ENCODE assay signal across 7 cellular contexts in the genomic region with DNA sequence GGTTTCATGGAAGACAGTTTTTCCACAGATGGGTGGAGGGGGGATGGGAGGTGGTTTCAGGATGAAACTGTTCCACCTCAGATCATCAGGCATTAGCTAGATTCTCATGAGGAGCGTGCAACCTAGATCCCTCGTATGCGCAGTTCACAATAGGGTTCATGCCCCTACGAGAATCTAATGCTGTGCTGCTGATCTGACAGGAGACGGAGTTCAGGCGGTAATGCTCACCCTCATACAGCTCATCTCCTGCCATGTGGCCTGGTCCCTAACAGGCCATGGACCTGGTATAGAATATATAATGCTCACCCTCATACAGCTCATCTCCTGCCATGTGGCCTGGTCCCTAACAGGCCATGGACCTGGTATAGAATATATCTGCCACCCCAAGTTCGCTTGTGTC. TPM values are rescaled to one million over a fixed set of nuclear protein-coding genes. Genes with fewer than 3 reads are reported as not detected.
DNase-seq lines count a peak whose midpoint lies in the region; ATAC-seq, FAIRE-seq and TF ChIP-seq lines count a peak whose summit lies in the region.
"Not testable (repeated sequence)": the region's sequence is repeated elsewhere in the genome, so short reads cannot be mapped to it uniquely, and the experiment has no call there.

No MANE protein-coding gene starts in this region.

- H3K4me3 ChIP-seq in DOHH2 (ENCODE audit: low read length) (peak overlapping the region; percentile 63), OCI-LY1 (ENCODE audit: low read depth, low read length, poor library complexity, severe bottlenecking) (peak overlapping the region; percentile 32)
- not testable (repeated sequence) for H3K4me3 ChIP-seq in HEK293 (ENCODE audit: low read depth, low read length); Panc1 (ENCODE audit: low read depth in 2 of 2, low read length in 2 of 2)

- ATAC-seq in Panc1 (0 out of 2 replicates have a peak, but pooled peaks have one; percentile 21), activated B cell treated with CpG ODN at 0.5 μM for 24 hours (ENCODE audit: low read depth) (peak; percentile 37)
- ATAC-seq in stimulated activated memory B cell treated with anti-CD40 and anti-IgM and Interleukin-4, amounts not matched to agents 10 μg/mL and 1 μg/mL and 100 μg/mL, for 72 hours = not testable (repeated sequence)

- H3K4me1 Mint-ChIP-seq in activated B cell treated with CpG ODN at 0.5 μM for 24 hours = peaks cover 22% of the 10 kb centered on the region
- H3K4me1 Mint-ChIP-seq in stimulated activated memory B cell treated with anti-CD40 and anti-IgM and Interleukin-4, amounts not matched to agents 10 μg/mL and 1 μg/mL and 100 μg/mL, for 72 hours = peaks cover 17% of the 10 kb centered on the region

- BruUV-seq in Panc1 (replicated peaks; lab: Mats Ljungman, UMichigan) = not testable (repeated sequence)

- H3K9ac ChIP-seq in OCI-LY1 (ENCODE audit: low read length) = peak overlapping the region; percentile 16; the same call in 1 of the 2 replicates

- in situ Hi-C loops in Panc1 (cut with HindIII; ENCODE audit: low pct_unique_long_range_greater_than_20kb, low sequenced_read_pairs) = not testable (repeated sequence)

- not testable (repeated sequence) for H3K36me3 Mint-ChIP-seq in activated B cell treated with CpG ODN at 0.5 μM for 24 hours (ENCODE audit: low read depth)
- peaks cover 31% of the 10 kb centered on the region for H3K36me3 Mint-ChIP-seq in stimulated activated memory B cell treated with anti-CD40 and anti-IgM and Interleukin-4, amounts not matched to agents 10 μg/mL and 1 μg/mL and 100 μg/mL, for 72 hours

- H4K20me1 ChIP-seq in DOHH2 (ENCODE audit: control insufficient read depth, insufficient read depth, low read depth, low read length); OCI-LY1 (ENCODE audit: insufficient read depth, low read length): not testable (repeated sequence)

- H3K27me3 ChIP-seq in DOHH2 (ENCODE audit: control insufficient read depth, low read length); OCI-LY1 (ENCODE audit: insufficient read depth, low read length); Panc1 (ENCODE audit: control insufficient read depth, insufficient read depth, low read length): not testable (repeated sequence)

- DNase-seq in GM18507 (ENCODE audit: extremely low spot score, insufficient read length, low read depth); Panc1 (ENCODE audit: low read depth, low spot score); activated B cell treated with CpG ODN at 0.5 μM for 24 hours: not testable (repeated sequence)

- TF ChIP-seq CTCF in DOHH2 (IDR thresholded peaks at IDR 0.05; ENCODE audit: low read depth, low read length, poor library complexity, severe bottlenecking); HEK293 (tag by site-specific recombination; IDR thresholded peaks at IDR 0.05); OCI-LY1 (IDR thresholded peaks at IDR 0.05; ENCODE audit: low read length); Panc1 (IDR thresholded peaks at IDR 0.05); activated B cell treated with CpG ODN at 0.5 μM for 24 hours (IDR thresholded peaks at IDR 0.05): not testable (repeated sequence)

- not testable (repeated sequence) for H3K9me3 ChIP-seq in DOHH2 (ENCODE audit: control insufficient read depth, insufficient read depth, low read length); HEK293 (ENCODE audit: control insufficient read depth, insufficient read depth, low read depth, low read length); OCI-LY1 (ENCODE audit: low read length); Panc1 (ENCODE audit: control insufficient read depth, insufficient read depth, low read depth, low read length)

- H3F3A ChIP-seq in DOHH2 (ENCODE audit: control insufficient read depth, insufficient read depth) = peaks cover 85% of the 10 kb centered on the region
- not testable (repeated sequence) for H3F3A ChIP-seq in OCI-LY1 (ENCODE audit: insufficient read depth, low read length)

- intact Hi-C loops in Panc1 (cut with micrococcal nuclease; ENCODE audit: unreplicated experiment); activated B cell treated with CpG ODN at 0.5 μM for 24 hours (cut with micrococcal nuclease): not testable (repeated sequence)

- H3K79me2 ChIP-seq in DOHH2 (ENCODE audit: control insufficient read depth, low read length) = peaks cover 83% of the 10 kb centered on the region
- not testable (repeated sequence) for H3K79me2 ChIP-seq in OCI-LY1 (ENCODE audit: insufficient read depth, low read length)

- not testable (repeated sequence) for H2AFZ ChIP-seq in OCI-LY1 (ENCODE audit: low read length)

- FAIRE-seq in GM18507 (lab: Jason Lieb, UNC) = peak; percentile 75

- H3K4me1 ChIP-seq in DOHH2 (ENCODE audit: control insufficient read depth, low read length) (peaks cover 98% of the 10 kb centered on the region), OCI-LY1 (ENCODE audit: insufficient read depth, low read length, severe bottlenecking) (peaks cover 68% of the 10 kb centered on the region)
- not testable (repeated sequence) for H3K4me1 ChIP-seq in HEK293 (ENCODE audit: control insufficient read depth, insufficient read depth, low read length); Panc1 (ENCODE audit: control insufficient read depth, insufficient read depth, low read length)

- H3K4me3 Mint-ChIP-seq in activated B cell treated with CpG ODN at 0.5 μM for 24 hours = peak overlapping the region; percentile 28
- not testable (repeated sequence) for H3K4me3 Mint-ChIP-seq in stimulated activated memory B cell treated with anti-CD40 and anti-IgM and Interleukin-4, amounts not matched to agents 10 μg/mL and 1 μg/mL and 100 μg/mL, for 72 hours

- peaks cover 60% of the 10 kb centered on the region for H3K36me3 ChIP-seq in DOHH2 (ENCODE audit: control insufficient read depth, low read length)
- peaks cover 7 to 10% of the 10 kb centered on the region in 2 experiments; a peak in 2 of 3 replicates for H3K36me3 ChIP-seq in HEK293 (ENCODE audit: control insufficient read depth in 2 of 2, insufficient read depth in 1 of 2, low read length in 2 of 2)
- peaks cover 37% of the 10 kb centered on the region for H3K36me3 ChIP-seq in OCI-LY1 (ENCODE audit: insufficient read depth, low read length)
- H3K36me3 ChIP-seq in Panc1 (ENCODE audit: control insufficient read depth, insufficient read depth, low read length) = not testable (repeated sequence)

- not testable (repeated sequence) for H3K27me3 Mint-ChIP-seq in activated B cell treated with CpG ODN at 0.5 μM for 24 hours; stimulated activated memory B cell treated with anti-CD40 and anti-IgM and Interleukin-4, amounts not matched to agents 10 μg/mL and 1 μg/mL and 100 μg/mL, for 72 hours

- H3K27ac ChIP-seq in DOHH2 (ENCODE audit: low read depth, low read length) (peak overlapping the region; percentile 97), OCI-LY1 (ENCODE audit: low read depth, low read length, poor library complexity, severe bottlenecking) (peak overlapping the region; percentile 80)
- H3K27ac ChIP-seq in HEK293 (ENCODE audit: extremely low read depth, low read depth, low read length); Panc1 (ENCODE audit: low read length): not testable (repeated sequence)

- not testable (repeated sequence) for H3K9me2 ChIP-seq in DOHH2 (replicated peaks; ENCODE audit: control insufficient read depth, low read length); OCI-LY1 (ENCODE audit: low read depth, low read length)

- CTCF ChIA-PET in HEK293 (lab: Yijun Ruan, JAX) = interaction anchor here (0.6 kb wide), 1 partner anchor 10 kb away, joined by 8 read pairs; no protein-coding TSS in a partner anchor
- CTCF ChIA-PET in Panc1 (lab: Charles Lee); activated B cell treated with CpG ODN at 0.5 μM for 24 hours (lab: Charles Lee): not testable (repeated sequence)

- not testable (repeated sequence) for H3K9me3 Mint-ChIP-seq in activated B cell treated with CpG ODN at 0.5 μM for 24 hours; stimulated activated memory B cell treated with anti-CD40 and anti-IgM and Interleukin-4, amounts not matched to agents 10 μg/mL and 1 μg/mL and 100 μg/mL, for 72 hours

- not testable (repeated sequence) for H3K27ac Mint-ChIP-seq in activated B cell treated with CpG ODN at 0.5 μM for 24 hours
- H3K27ac Mint-ChIP-seq in stimulated activated memory B cell treated with anti-CD40 and anti-IgM and Interleukin-4, amounts not matched to agents 10 μg/mL and 1 μg/mL and 100 μg/mL, for 72 hours = peak overlapping the region; percentile 3

- H3K4me2 ChIP-seq in DOHH2 (ENCODE audit: low read length) = peak overlapping the region; percentile 92
- peak overlapping the region; percentile 55 for H3K4me2 ChIP-seq in OCI-LY1 (ENCODE audit: low read length)

- POLR2A ChIA-PET in HEK293 (lab: Yijun Ruan, JAX); Panc1 (lab: Charles Lee); activated B cell treated with CpG ODN at 0.5 μM for 24 hours (lab: Charles Lee): not testable (repeated sequence)

TF ChIP-seq in HEK293, 187 proteins besides CTCF, POLR2A, EP300 and RAD21:
- peak; percentile 59; the same call in 1 of the 2 replicates for TF ChIP-seq ZNF600 (tag by site-specific recombination; IDR thresholded peaks at IDR 0.05)
TF ChIP-seq in HEK293: peak in this region for 1; not testable (repeated sequence) for 186.

RNA-seq across cellular contexts. Expression of gene MAST2, which starts 33.4 kb away (rescaled TPM):
- total RNA-seq in Panc1 (2021; ENCODE audit: unreplicated experiment) (77.0 TPM), activated B cell treated with CpG ODN at 0.5 μM for 24 hours (16.2 and 20.9 TPM in 2 replicates)
- polyA plus RNA-seq in Panc1 (2012; ENCODE audit: insufficient read length) = 64.8 TPM
